ENCODE assay signal across 1 cellular context in the genomic region with DNA sequence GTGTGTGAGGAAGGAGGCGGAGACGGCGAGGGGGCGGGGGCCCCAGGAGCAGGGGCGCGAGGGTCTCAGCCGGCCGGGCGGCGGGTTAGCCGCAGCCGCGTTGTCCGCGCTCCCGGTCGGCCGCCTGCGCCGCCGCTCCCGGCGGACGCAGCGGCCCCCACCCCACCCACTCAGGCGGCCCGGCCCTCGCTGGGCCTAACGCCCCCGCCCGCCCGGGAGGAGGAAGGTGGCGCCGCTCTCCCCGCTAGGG.
A peak's percentile ranks its signal among the peaks of the same experiment; 100 is the strongest.
TF ChIP-seq lines count a peak whose summit lies in the region.

FCHSD2 (minus strand) TSS at position 191 of the 250 bp plus-strand sequence. CDS start 441 bp downstream, outside the sequence.

TF ChIP-seq in K562, 482 proteins besides CTCF, POLR2A, EP300 and RAD21 (continued from another document):
- TF ChIP-seq, protein P1, sequence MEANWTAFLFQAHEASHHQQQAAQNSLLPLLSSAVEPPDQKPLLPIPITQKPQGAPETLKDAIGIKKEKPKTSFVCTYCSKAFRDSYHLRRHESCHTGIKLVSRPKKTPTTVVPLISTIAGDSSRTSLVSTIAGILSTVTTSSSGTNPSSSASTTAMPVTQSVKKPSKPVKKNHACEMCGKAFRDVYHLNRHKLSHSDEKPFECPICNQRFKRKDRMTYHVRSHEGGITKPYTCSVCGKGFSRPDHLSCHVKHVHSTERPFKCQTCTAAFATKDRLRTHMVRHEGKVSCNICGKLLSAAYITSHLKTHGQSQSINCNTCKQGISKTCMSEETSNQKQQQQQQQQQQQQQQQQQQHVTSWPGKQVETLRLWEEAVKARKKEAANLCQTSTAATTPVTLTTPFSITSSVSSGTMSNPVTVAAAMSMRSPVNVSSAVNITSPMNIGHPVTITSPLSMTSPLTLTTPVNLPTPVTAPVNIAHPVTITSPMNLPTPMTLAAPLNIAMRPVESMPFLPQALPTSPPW (CRISPR knock-in tag; IDR thresholded peaks at IDR 0.05): no peak
- 0 out of 2 replicates have a peak, but pooled peaks have one; percentile 39 for TF ChIP-seq SRSF1 (IDR thresholded peaks at IDR 0.05; ENCODE audit: low read depth, low read length)
- TF ChIP-seq HMGN3 (IDR thresholded peaks at IDR 0.05; ENCODE audit: borderline replicate concordance, extremely low read depth, insufficient read length, low read depth, low read length): peak; percentile 25
- TF ChIP-seq GABPB1 (CRISPR knock-in tag; IDR thresholded peaks at IDR 0.05): no peak; the same call in 1 of the 2 replicates
- TF ChIP-seq ZNF445 (CRISPR knock-in tag; IDR thresholded peaks at IDR 0.05; ENCODE audit: low read depth): no peak
- TF ChIP-seq SMAD4 (CRISPR knock-in tag; conservative IDR thresholded peaks at IDR 0.05): no peak
- no peak for TF ChIP-seq ILK (tag; IDR thresholded peaks at IDR 0.05; ENCODE audit: borderline replicate concordance, low read depth)
- TF ChIP-seq ZNF134 (CRISPR knock-in tag; conservative IDR thresholded peaks at IDR 0.05): no peak
- TF ChIP-seq ZNF511 (CRISPR knock-in tag; IDR thresholded peaks at IDR 0.05): no peak
- TF ChIP-seq FOXP4 (CRISPR knock-in tag; IDR thresholded peaks at IDR 0.05; ENCODE audit: borderline replicate concordance): no peak
- TF ChIP-seq MIER1 (IDR thresholded peaks at IDR 0.05; ENCODE audit: low read depth): no peak
